Comparison of ENCODE assay signal across 9 cellular contexts in the genomic region with DNA sequence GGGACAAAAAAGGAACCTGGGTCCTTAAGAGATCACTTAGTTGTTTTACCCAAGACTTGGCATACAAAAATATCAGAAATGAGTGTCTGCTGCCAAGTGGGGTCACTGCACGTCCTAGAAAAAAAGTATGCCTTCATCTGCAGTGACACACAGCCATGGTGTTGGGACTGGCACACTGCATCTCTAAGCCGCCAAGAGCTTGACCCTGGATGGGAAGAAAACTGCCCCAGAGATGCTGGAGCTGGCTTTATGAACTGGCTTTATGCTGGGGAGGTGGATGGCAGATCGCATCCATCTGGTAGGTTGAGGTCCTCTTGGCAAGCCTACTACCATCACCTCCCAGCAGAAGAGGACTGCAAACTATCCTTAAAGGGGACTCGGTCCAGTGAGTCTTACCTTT. TPM values are rescaled to one million over a fixed set of nuclear protein-coding genes. Genes with fewer than 3 reads are reported as not detected.
A peak's percentile ranks its signal among the peaks of the same experiment; 100 is the strongest.
DNase-seq lines count a peak whose midpoint lies in the region; ATAC-seq, FAIRE-seq and TF ChIP-seq lines count a peak whose summit lies in the region.
"Had no signal": no experiment of that assay in that cellular context is flagged by ENCODE, and none has a peak within 500 bp of the region (broad histone marks: within the 10 kb centered on the region; RNA-seq: fewer than 3 reads in every experiment).

No MANE protein-coding gene starts in this region.

- H3K27me3 ChIP-seq in adrenal gland (no peaks in the 10 kb centered on the region), lung (ENCODE audit: control insufficient read depth, insufficient read depth) (no peaks in the 10 kb centered on the region), tibial nerve (no peaks in the 10 kb centered on the region)

- 50 to 54% (median 53%) methylated on average over 4 of the region's 4 CpGs for WGBS in adrenal gland, 4 donors
- 71 to 73% methylated on average over 4 of the region's 4 CpGs for WGBS in lung, 2 donors
- WGBS in tibial nerve, 2 donors: 59 to 68% methylated on average over 4 of the region's 4 CpGs

- ATAC-seq in lung (ENCODE audit: insufficient read depth, low FRiP score): no peak

- no peaks in the 10 kb centered on the region for H3K36me3 ChIP-seq in adrenal gland (replicated peaks in 1 of 2)
- H3K36me3 ChIP-seq in lung (ENCODE audit: control insufficient read depth in 2 of 2, insufficient read depth in 2 of 2, low read length in 2 of 2): peaks cover 0 to 3% of the 10 kb centered on the region in 2 donors
- H3K36me3 ChIP-seq in tibial nerve: no peaks in the 10 kb centered on the region

- intact Hi-C loops in adrenal gland (cut with DNase I): no loop called here

- H3K4me3 ChIP-seq in adrenal gland (no peak overlapping the region), lung (no peak overlapping the region), tibial nerve (no peak overlapping the region)

- H3K27ac ChIP-seq in adrenal gland (peak overlapping the region; percentile 37 to 73 (median 60)), lung (ENCODE audit: low read depth in 1 of 2, low read length in 1 of 2) (peak overlapping the region; percentile 75 to 90), tibial nerve (peak overlapping the region in 3 of 4 donors; percentile 61 to 88 (median 80))

- TF ChIP-seq CTCF in adrenal gland (IDR thresholded peaks at IDR 0.05): peak in 2 of 6 experiments; percentile 21 to 27
- TF ChIP-seq CTCF in lung (IDR thresholded peaks at IDR 0.05; ENCODE audit: control extremely low read depth, extremely low read depth): no peak
- peak in 1 of 5 experiments; percentile 8 for TF ChIP-seq CTCF in tibial nerve (IDR thresholded peaks at IDR 0.05)

- peak; percentile 56 for DNase-seq in activated CD8-positive, alpha-beta memory T cell treated with anti-CD3 and anti-CD28 coated beads for 24 hours
- DNase-seq in activated CD8-positive, alpha-beta memory T cell treated with anti-CD3 and anti-CD28 coated beads, Interleukin-2, amount 50 U/mL, for 4 hours: no peak
- DNase-seq in adrenal gland (peak in 6 of 7 donors; percentile 58 to 77 (median 69)), lung (ENCODE audit: low spot score) (no peak), tibial nerve (ENCODE audit: low spot score in 2 of 2) (no peak), GM12891 (ENCODE audit: insufficient read length, low spot score) (no peak), SKM-1 (lab: John Stamatoyannopoulos, UW; ENCODE audit: unreplicated experiment) (no peak), retina (no peak)
- DNase-seq: hippocampal formation had no signal

- TF ChIP-seq POLR2A in adrenal gland (IDR thresholded peaks at IDR 0.05) (no peak), tibial nerve (IDR thresholded peaks at IDR 0.05) (no peak), GM12891 (IDR thresholded peaks at IDR 0.05; ENCODE audit: low read depth, low read length) (no peak)

- peaks cover 8 to 33% of the 10 kb centered on the region in 2 donors for H3K4me1 ChIP-seq in adrenal gland (replicated peaks in 1 of 2)
- peaks cover 28 to 38% of the 10 kb centered on the region in 2 donors for H3K4me1 ChIP-seq in lung (ENCODE audit: control insufficient read depth in 2 of 2, insufficient read depth in 2 of 2, low read length in 2 of 2)
- H3K4me1 ChIP-seq in tibial nerve: peaks cover 3 to 88% (median 49%) of the 10 kb centered on the region in 4 donors

- H3K9me3 ChIP-seq in adrenal gland (replicated peaks in 1 of 3) (no peaks in the 10 kb centered on the region), lung (ENCODE audit: control insufficient read depth in 2 of 2, insufficient read depth in 1 of 2, low read length in 1 of 2) (no peaks in the 10 kb centered on the region), tibial nerve (no peaks in the 10 kb centered on the region)

- no peak for TF ChIP-seq EP300 in tibial nerve (IDR thresholded peaks at IDR 0.05)

- FAIRE-seq in GM12891 (lab: Jason Lieb, UNC): no peak

TF ChIP-seq in GM12891, 5 proteins besides CTCF, POLR2A, EP300 and RAD21:
- TF ChIP-seq PAX5 (IDR thresholded peaks at IDR 0.05; ENCODE audit: insufficient read depth, low read length, severe bottlenecking) (no peak), SPI1 (IDR thresholded peaks at IDR 0.05; ENCODE audit: low read depth, low read length) (no peak), POU2F2 (IDR thresholded peaks at IDR 0.05; ENCODE audit: low read depth, low read length) (no peak), POLR2AphosphoS5 (IDR thresholded peaks at IDR 0.05; ENCODE audit: low read depth, low read length) (no peak), TAF1 (IDR thresholded peaks at IDR 0.05; ENCODE audit: low read depth, low read length) (no peak)
TF ChIP-seq in GM12891: peak in this region for 0.

RNA-seq across cellular contexts. Expression of a gene that starts 51.6 kb away (rescaled TPM):
- total RNA-seq in adrenal gland: 100 to 1,000 TPM in 1 of 8 donors, 10 to 100 TPM in 7; 12.0 to 116 (median 25.5) TPM
- 10 to 100 TPM in 2 of 3 donors, 1 to 10 TPM in 1; 9.0 to 20.0 (median 10.7) TPM for polyA plus RNA-seq in adrenal gland
- 10 to 100 TPM; 53.8 to 83.2 TPM for total RNA-seq in lung
- 100 to 1,000 TPM in 1 of 2 donors, 10 to 100 TPM in 1; 32.9 to 141 TPM for polyA plus RNA-seq in lung
- total RNA-seq in tibial nerve: 10 to 100 TPM; 15.1 to 36.9 (median 28.4) TPM
- 30.8 TPM for polyA plus RNA-seq in GM12891 (2012; ENCODE audit: low read depth, missing spikeins)

Comparison
In these comparisons a context has a peak if more than half of its experiments do, and no peak if none do; other contexts are left out.
1. DNase-seq: peak in activated CD8-positive, alpha-beta memory T cell treated with anti-CD3 and anti-CD28 coated beads for 24 hours (single experiment) and adrenal gland (6 of 7); none in activated CD8-positive, alpha-beta memory T cell treated with anti-CD3 and anti-CD28 coated beads, Interleukin-2, amount 50 U/mL, for 4 hours (single experiment), lung (single experiment), tibial nerve (0 of 2), GM12891 (single experiment), SKM-1 (single experiment) and retina (single experiment).
2. Peak in every context shown above with its lines, with median percentiles within 50 percentile points of each other: H3K27ac ChIP-seq.